8 cellular contexts compared by ENCODE assay signal in genomic region chr14:100303179-100303578, GRCh38. TPM values are rescaled to one million over a fixed set of nuclear protein-coding genes. Genes with fewer than 3 reads are reported as not detected.
DNase-seq lines count a peak whose midpoint lies in the region; ATAC-seq and TF ChIP-seq lines count a peak whose summit lies in the region.

No MANE protein-coding gene starts in this region.

- peaks cover 5% of the 10 kb centered on the region for H3K36me3 Mint-ChIP-seq in MCF 10A (ENCODE audit: insufficient read depth, unreplicated experiment)
- H3K36me3 Mint-ChIP-seq in nephron (ENCODE audit: low read depth), result no peaks in the 10 kb centered on the region

- POLR2A ChIA-PET in MCF 10A (lab: Yijun Ruan, JAX), result interaction anchor here (0.7 to 2.1 kb wide), 3 partner anchors 72 to 138 kb away, joined by 3 to 7 read pairs (median 5); a partner anchor contains a TSS

- TF ChIP-seq CTCF in HFF-Myc (IDR thresholded peaks at IDR 0.05; ENCODE audit: low read depth, low read length, missing control alignments) (peak; percentile 80), MCF 10A (IDR thresholded peaks at IDR 0.05; ENCODE audit: unreplicated experiment) (peak; percentile 44), nephron (IDR thresholded peaks at IDR 0.05; ENCODE audit: unreplicated experiment in 3 of 3) (peak; percentile 33 to 41 (median 37))

- H3K4me3 Mint-ChIP-seq in MCF 10A (ENCODE audit: unreplicated experiment) (no peak overlapping the region), nephron (peak overlapping the region in 2 of 3 experiments; percentile 26 to 38)

- no peak for ATAC-seq in HG03108 (IDR thresholded peaks at IDR 0.05; ENCODE audit: unreplicated experiment)
- ATAC-seq in HG03175 (IDR thresholded peaks at IDR 0.05; ENCODE audit: unreplicated experiment), result no peak

- H3K27ac Mint-ChIP-seq in MCF 10A (ENCODE audit: low read depth, unreplicated experiment) (peak overlapping the region; percentile 27), nephron (no peak overlapping the region)

- no TSS peak for BruUV-seq in MCF 10A (replicated peaks; lab: Mats Ljungman, UMichigan)

- no peaks in the 10 kb centered on the region for H3K27me3 Mint-ChIP-seq in MCF 10A (ENCODE audit: insufficient read depth, unreplicated experiment)
- H3K27me3 Mint-ChIP-seq in nephron (ENCODE audit: low read depth), result no peaks in the 10 kb centered on the region

- CTCF ChIA-PET in MCF 10A (lab: Yijun Ruan, JAX), result interaction anchor here (0.5 to 2.1 kb wide), 12 partner anchors 11 to 1702 kb away, joined by 3 to 10 read pairs (median 5); no protein-coding TSS in a partner anchor

- peaks cover 32% of the 10 kb centered on the region for H3K4me1 Mint-ChIP-seq in MCF 10A (ENCODE audit: insufficient read depth, unreplicated experiment)
- peaks cover 28% of the 10 kb centered on the region for H3K4me1 Mint-ChIP-seq in nephron

- intact Hi-C loops in MCF 10A (cut with micrococcal nuclease), result no loop called here

- peak; percentile 17 for DNase-seq in CD1c-positive myeloid dendritic cell (ENCODE audit: extremely low spot score)
- no peak for DNase-seq in HFF-Myc (ENCODE audit: extremely low read depth, low read depth)
- peak; percentile 50 for DNase-seq in MCF 10A (ENCODE audit: unreplicated experiment)
- DNase-seq in SK-N-DZ (ENCODE audit: low spot score), result no peak
- no peak for DNase-seq in iPS-NIHi7 (ENCODE audit: extremely low spot score)

- no peak overlapping the region for H3K4me3 ChIP-seq in HFF-Myc (replicated peaks; ENCODE audit: low read depth, low read length)

- H3K9me3 Mint-ChIP-seq in MCF 10A (ENCODE audit: unreplicated experiment) (no peaks in the 10 kb centered on the region), nephron (no peaks in the 10 kb centered on the region)

RNA-seq across cellular contexts. Expression of gene SLC25A29, which starts 3.1 kb away (rescaled TPM):
- total RNA-seq in MCF 10A (2022), result 33.9 and 49.2 TPM in 2 replicates
- polyA plus RNA-seq in SK-N-DZ (2014; cell fraction: cytosol; rRNA removed), result 73.8 and 82.2 TPM in 2 replicates
- 229 and 356 TPM in 2 replicates for polyA plus RNA-seq in SK-N-DZ (2014; cell fraction: nucleus; rRNA removed)

RNA-seq across cellular contexts. Expression of gene SLC25A47, which starts 20.0 kb away (rescaled TPM):
- total RNA-seq in MCF 10A (2022), result not detected in 2 replicates
- not detected in 2 replicates for polyA plus RNA-seq in SK-N-DZ (2014; cell fraction: cytosol; rRNA removed)
- 0.69 TPM in 1 of 2 replicates, not detected in the other for polyA plus RNA-seq in SK-N-DZ (2014; cell fraction: nucleus; rRNA removed)

Comparison
In these comparisons a context has a peak if more than half of its experiments do, and no peak if none do; other contexts are left out.
1. DNase-seq: peak in CD1c-positive myeloid dendritic cell (single experiment) and MCF 10A (single experiment); none in HFF-Myc (single experiment), SK-N-DZ (single experiment) and iPS-NIHi7 (single experiment).
2. Peak in every context shown above with its lines, with median percentiles within 50 percentile points of each other: CTCF ChIP-seq.